8 cellular contexts compared by ENCODE assay signal in genomic region chr1:201348211-201348566, GRCh38. TPM values are rescaled to one million over a fixed set of nuclear protein-coding genes. Genes with fewer than 3 reads are reported as not detected.
A peak's percentile ranks its signal among the peaks of the same experiment; 100 is the strongest.
DNase-seq lines count a peak whose midpoint lies in the region; ATAC-seq and TF ChIP-seq lines count a peak whose summit lies in the region.

No MANE protein-coding gene starts in this region.

- H3K9me3 Mint-ChIP-seq in activated CD8-positive, alpha-beta T cell treated with anti-CD3 and anti-CD28 coated beads for 36 hours, result no peaks in the 10 kb centered on the region

- in situ Hi-C loops in ACHN (cut with HindIII; ENCODE audit: low pct_ligation_motif_present, low pct_unique_long_range_greater_than_20kb, low sequenced_read_pairs) (no loop called here), GM13976 (cut with MboI; ENCODE audit: low sequenced_read_pairs, unreplicated experiment) (no loop called here)

- H3K27ac Mint-ChIP-seq in activated CD8-positive, alpha-beta T cell treated with anti-CD3 and anti-CD28 coated beads for 36 hours, result no peak overlapping the region

- intact Hi-C loops in activated CD8-positive, alpha-beta T cell treated with anti-CD3 and anti-CD28 coated beads for 36 hours (cut with micrococcal nuclease), result no loop called here
- intact Hi-C loops in left ventricle myocardium superior (cut with micrococcal nuclease), result loop anchor here (10.0 kb wide), 1 partner anchor 93 kb away; no protein-coding TSS in a partner anchor

- ATAC-seq in activated CD8-positive, alpha-beta T cell treated with anti-CD3 and anti-CD28 coated beads for 36 hours, result peak; percentile 85
- peak; percentile 49 for ATAC-seq in left ventricle myocardium superior
- no peak for ATAC-seq in HG03432 (IDR thresholded peaks at IDR 0.05; ENCODE audit: unreplicated experiment)

- TF ChIP-seq CTCF in GM13976 (IDR thresholded peaks at IDR 0.05; ENCODE audit: borderline replicate concordance, control extremely low read depth, extremely low read depth, insufficient read depth, missing control alignments), result peak; percentile 45
- TF ChIP-seq CTCF in activated CD8-positive, alpha-beta T cell treated with anti-CD3 and anti-CD28 coated beads for 36 hours (IDR thresholded peaks at IDR 0.05), result peak; percentile 55

- H3K27me3 Mint-ChIP-seq in activated CD8-positive, alpha-beta T cell treated with anti-CD3 and anti-CD28 coated beads for 36 hours, result peaks cover 23% of the 10 kb centered on the region

- H3K4me3 Mint-ChIP-seq in activated CD8-positive, alpha-beta T cell treated with anti-CD3 and anti-CD28 coated beads for 36 hours, result no peak overlapping the region

- peak; percentile 75 for DNase-seq in ACHN
- peak; percentile 77 for DNase-seq in GM13976 (ENCODE audit: low spot score)
- DNase-seq in NCI-H146 treated with DMSO at 0.1 percent for 48 hours (lab: John Stamatoyannopoulos, UW; ENCODE audit: unreplicated experiment), result peak; percentile 7
- DNase-seq in activated CD8-positive, alpha-beta T cell treated with anti-CD3 and anti-CD28 coated beads for 36 hours, result peak; percentile 56
- DNase-seq in left ventricle myocardium superior, result no peak
- peak; percentile 25 for DNase-seq in stimulated activated CD4-positive, alpha-beta T cell treated with anti-CD3 and anti-CD28 coated beads, Interleukin-1b, Interleukin-23, amount 100 ng/mL, for 48 hours
- no peak for DNase-seq in epidermal melanocyte (ENCODE audit: insufficient read length, low spot score)

- H3K4me1 Mint-ChIP-seq in activated CD8-positive, alpha-beta T cell treated with anti-CD3 and anti-CD28 coated beads for 36 hours (ENCODE audit: low read depth), result no peaks in the 10 kb centered on the region

- POLR2A ChIA-PET in activated CD8-positive, alpha-beta T cell treated with anti-CD3 and anti-CD28 coated beads for 36 hours (lab: Charles Lee), result no interaction called here

- CTCF ChIA-PET in activated CD8-positive, alpha-beta T cell treated with anti-CD3 and anti-CD28 coated beads for 36 hours (lab: Charles Lee), result interaction anchor here (1.1 to 3.7 kb wide), 13 partner anchors 13 to 94 kb away, joined by 3 to 25 read pairs (median 4); no protein-coding TSS in a partner anchor

- H3K36me3 Mint-ChIP-seq in activated CD8-positive, alpha-beta T cell treated with anti-CD3 and anti-CD28 coated beads for 36 hours (ENCODE audit: low read depth), result no peaks in the 10 kb centered on the region

RNA-seq across cellular contexts. Expression of gene TNNT2, which starts 29.3 kb away (rescaled TPM):
- total RNA-seq in activated CD8-positive, alpha-beta T cell treated with anti-CD3 and anti-CD28 coated beads for 36 hours, result not detected
- total RNA-seq in left ventricle myocardium superior, result 10,350 TPM

RNA-seq across cellular contexts. Expression of gene LAD1, which starts 50.9 kb away (rescaled TPM):
- not detected for total RNA-seq in activated CD8-positive, alpha-beta T cell treated with anti-CD3 and anti-CD28 coated beads for 36 hours
- 2.2 TPM for total RNA-seq in left ventricle myocardium superior

Comparison
In these comparisons a context has a peak if more than half of its experiments do, and no peak if none do; other contexts are left out.
1. DNase-seq: peak in ACHN (single experiment), GM13976 (single experiment), NCI-H146 treated with DMSO at 0.1 percent for 48 hours (single experiment), activated CD8-positive, alpha-beta T cell treated with anti-CD3 and anti-CD28 coated beads for 36 hours (single experiment) and stimulated activated CD4-positive, alpha-beta T cell treated with anti-CD3 and anti-CD28 coated beads, Interleukin-1b, Interleukin-23, amount 100 ng/mL, for 48 hours (single experiment); none in left ventricle myocardium superior (single experiment) and epidermal melanocyte (single experiment).
2. RNA of gene TNNT2, which starts 29.3 kb away (total RNA-seq): 10,350 TPM in left ventricle myocardium superior (single experiment); not detected in activated CD8-positive, alpha-beta T cell treated with anti-CD3 and anti-CD28 coated beads for 36 hours; every median in the first group is over 1,000 times any median in the second.